In genomic region chr22:43126506-43127165, GRCh38 we compare ENCODE assay signal across 9 cellular contexts. TPM values are rescaled to one million over a fixed set of nuclear protein-coding genes. Genes with fewer than 3 reads are reported as not detected.
DNase-seq lines count a peak whose midpoint lies in the region; ATAC-seq, FAIRE-seq and TF ChIP-seq lines count a peak whose summit lies in the region.
"Had no signal": no experiment of that assay in that cellular context is flagged by ENCODE, and none has a peak within 500 bp of the region (broad histone marks: within the 10 kb centered on the region; RNA-seq: fewer than 3 reads in every experiment).

No MANE protein-coding gene starts in this region.

- peak overlapping the region; percentile 37 for H2BK12ac ChIP-seq in trophoblast cell (ENCODE audit: low read length)

- no peaks in the 10 kb centered on the region for H3K36me3 Mint-ChIP-seq in activated CD8-positive, alpha-beta memory T cell treated with anti-CD3 and anti-CD28 coated beads, Interleukin-2, amount 10 ng/mL, durations not matched to agents 7 days and 5 days

- no peaks in the 10 kb centered on the region for H3K79me2 ChIP-seq in trophoblast cell (ENCODE audit: control insufficient read depth, insufficient read depth, low read length, poor library complexity)

- peaks cover 8% of the 10 kb centered on the region for H3K79me1 ChIP-seq in trophoblast cell (ENCODE audit: low read length)

- H3K27ac ChIP-seq in trophoblast cell (ENCODE audit: low read depth, low read length), result peak overlapping the region; percentile 37

- H3K36me3 ChIP-seq in trophoblast cell (ENCODE audit: control insufficient read depth in 1 of 2, insufficient read depth in 2 of 2, low read length in 2 of 2), result peaks cover under 1 to 4% of the 10 kb centered on the region in 2 experiments

- H3K27me3 Mint-ChIP-seq in activated CD8-positive, alpha-beta memory T cell treated with anti-CD3 and anti-CD28 coated beads, Interleukin-2, amount 10 ng/mL, durations not matched to agents 7 days and 5 days, result no peaks in the 10 kb centered on the region

- CTCF ChIA-PET in GM10248 (lab: Yijun Ruan, JAX), result interaction anchor here (0.9 to 1.6 kb wide), 2 partner anchors 9 to 10 kb away, joined by 5 read pairs; no protein-coding TSS in a partner anchor
- CTCF ChIA-PET in activated CD8-positive, alpha-beta memory T cell treated with anti-CD3 and anti-CD28 coated beads, Interleukin-2, amount 10 ng/mL, durations not matched to agents 7 days and 5 days (lab: Charles Lee), result interaction anchor here (3.4 kb wide), 1 partner anchor 9 kb away, joined by 11 read pairs; no protein-coding TSS in a partner anchor

- H2AK5ac ChIP-seq in trophoblast cell (ENCODE audit: low read length), result peak overlapping the region; percentile 76

- peak; percentile 70 for FAIRE-seq in RCC 7860 (lab: Jason Lieb, UNC)

- no peaks in the 10 kb centered on the region for H3K9me3 ChIP-seq in trophoblast cell (ENCODE audit: insufficient read depth, low read depth, low read length)

- H3K27me3 ChIP-seq in trophoblast cell (ENCODE audit: insufficient read depth, low read length), result no peaks in the 10 kb centered on the region

- H3K18ac ChIP-seq in trophoblast cell (ENCODE audit: low read length), result no peak overlapping the region

- H3K4me1 ChIP-seq in trophoblast cell (ENCODE audit: control insufficient read depth in 1 of 2, insufficient read depth in 2 of 2, low read length in 2 of 2), result peaks cover 13 to 23% of the 10 kb centered on the region in 2 experiments

- H2BK5ac ChIP-seq in trophoblast cell (ENCODE audit: low read depth, low read length, poor library complexity), result peak overlapping the region; percentile 57

- H3K4ac ChIP-seq in trophoblast cell (ENCODE audit: low read depth, low read length), result peak overlapping the region; percentile 46

- no peak overlapping the region for H3K9ac ChIP-seq in trophoblast cell (ENCODE audit: low read length)

- no peak overlapping the region for H3K27ac Mint-ChIP-seq in activated CD8-positive, alpha-beta memory T cell treated with anti-CD3 and anti-CD28 coated beads, Interleukin-2, amount 10 ng/mL, durations not matched to agents 7 days and 5 days

- H3K14ac ChIP-seq in trophoblast cell (ENCODE audit: low read length), result no peak overlapping the region

- H4K91ac ChIP-seq in trophoblast cell (ENCODE audit: low read depth, low read length), result peak overlapping the region; percentile 93

- peaks cover 3% of the 10 kb centered on the region for H3K4me1 Mint-ChIP-seq in activated CD8-positive, alpha-beta memory T cell treated with anti-CD3 and anti-CD28 coated beads, Interleukin-2, amount 10 ng/mL, durations not matched to agents 7 days and 5 days

- no peak overlapping the region for H3K23ac ChIP-seq in trophoblast cell (ENCODE audit: low read length)

- POLR2A ChIA-PET in GM10248 (lab: Yijun Ruan, JAX), result interaction anchor here (0.6 kb wide), 1 partner anchor 1213 kb away, joined by 3 read pairs; no protein-coding TSS in a partner anchor

- H3K4me2 ChIP-seq in trophoblast cell (ENCODE audit: low read length), result peak overlapping the region; percentile 27

- peak overlapping the region; percentile 51 for H4K8ac ChIP-seq in trophoblast cell (ENCODE audit: low read depth, low read length)

- H3K9me3 Mint-ChIP-seq in activated CD8-positive, alpha-beta memory T cell treated with anti-CD3 and anti-CD28 coated beads, Interleukin-2, amount 10 ng/mL, durations not matched to agents 7 days and 5 days (ENCODE audit: low read depth), result no peaks in the 10 kb centered on the region

- H2AFZ ChIP-seq in trophoblast cell (ENCODE audit: insufficient read depth, low read length, poor library complexity), result no peak overlapping the region

- peak overlapping the region; percentile 91 for H2BK120ac ChIP-seq in trophoblast cell (ENCODE audit: insufficient read depth, low read length, poor library complexity)

- DNase-seq in GM10248 (ENCODE audit: extremely low spot score) (peak; percentile 50), RCC 7860 (ENCODE audit: low spot score) (peak; percentile 85), trophoblast cell (peak; percentile 95 to 98), NCI-H748 treated with DMSO at 0.1 percent for 48 hours (lab: John Stamatoyannopoulos, UW) (no peak)
- DNase-seq in activated CD8-positive, alpha-beta memory T cell treated with anti-CD3 and anti-CD28 coated beads, Interleukin-2, amount 10 ng/mL, durations not matched to agents 7 days and 5 days, result no peak
- no peak for DNase-seq in stimulated activated CD4-positive, alpha-beta T cell treated with anti-CD3 and anti-CD28 coated beads, Interleukin-4, amount 100 ng/mL, for 4 hours

- no peak overlapping the region for H3K4me3 ChIP-seq in trophoblast cell (ENCODE audit: low read depth, low read length)

- ATAC-seq in esophagus mucosa (peak; percentile 81), HG02885 (IDR thresholded peaks at IDR 0.05; ENCODE audit: poor library complexity, unreplicated experiment) (no peak)
- no peak for ATAC-seq in activated CD8-positive, alpha-beta memory T cell treated with anti-CD3 and anti-CD28 coated beads, Interleukin-2, amount 10 ng/mL, durations not matched to agents 7 days and 5 days

- H4K12ac ChIP-seq in trophoblast cell (ENCODE audit: low read depth, low read length), result no peak overlapping the region

- H3K4me3 Mint-ChIP-seq in activated CD8-positive, alpha-beta memory T cell treated with anti-CD3 and anti-CD28 coated beads, Interleukin-2, amount 10 ng/mL, durations not matched to agents 7 days and 5 days, result no peak overlapping the region

- no peak for TF ChIP-seq CTCF in GM10248 (IDR thresholded peaks at IDR 0.05; ENCODE audit: control extremely low read depth, extremely low read depth, low read depth, missing control alignments)

- WGBS in trophoblast cell (ENCODE audit: extremely low coverage, insufficient coverage, insufficient read length), result no CpG with 5 or more reads among the region's 5 CpGs

RNA-seq across cellular contexts. Expression of gene BIK, which starts 16.1 kb away (rescaled TPM):
- 22.9 TPM for total RNA-seq in esophagus mucosa
- polyA plus RNA-seq in trophoblast cell (2013), result 2.7 and 3.0 TPM in 2 replicates
- total RNA-seq in activated CD8-positive, alpha-beta memory T cell treated with anti-CD3 and anti-CD28 coated beads, Interleukin-2, amount 10 ng/mL, durations not matched to agents 7 days and 5 days, result 1 to 10 TPM; 1.5 to 1.9 TPM
- total RNA-seq: cardiac septum had no signal

RNA-seq across cellular contexts. Expression of gene MCAT, which starts 16.6 kb away (rescaled TPM):
- 14.9 TPM for total RNA-seq in esophagus mucosa
- polyA plus RNA-seq in trophoblast cell (2013), result 10.1 and 11.0 TPM in 2 replicates
- total RNA-seq in activated CD8-positive, alpha-beta memory T cell treated with anti-CD3 and anti-CD28 coated beads, Interleukin-2, amount 10 ng/mL, durations not matched to agents 7 days and 5 days, result 10 to 100 TPM; 10.7 to 13.2 TPM

RNA-seq across cellular contexts. Expression of gene TSPO, which starts 24.7 kb away (rescaled TPM):
- 435 TPM for total RNA-seq in esophagus mucosa
- 21.6 and 23.0 TPM in 2 replicates for polyA plus RNA-seq in trophoblast cell (2013)
- total RNA-seq in activated CD8-positive, alpha-beta memory T cell treated with anti-CD3 and anti-CD28 coated beads, Interleukin-2, amount 10 ng/mL, durations not matched to agents 7 days and 5 days, result 100 to 1,000 TPM; 118 to 131 TPM

RNA-seq across cellular contexts. Expression of gene TTLL1, which starts 37.4 kb away (rescaled TPM):
- 4.7 TPM for total RNA-seq in esophagus mucosa
- polyA plus RNA-seq in trophoblast cell (2013), result 8.0 and 8.4 TPM in 2 replicates
- total RNA-seq in activated CD8-positive, alpha-beta memory T cell treated with anti-CD3 and anti-CD28 coated beads, Interleukin-2, amount 10 ng/mL, durations not matched to agents 7 days and 5 days, result 1 to 10 TPM; 9.1 to 9.9 TPM

Comparison
In these comparisons a context has a peak if more than half of its experiments do, and no peak if none do; other contexts are left out.
1. DNase-seq: peak in GM10248 (single experiment), RCC 7860 (single experiment) and trophoblast cell (2 of 2); none in NCI-H748 treated with DMSO at 0.1 percent for 48 hours (single experiment), activated CD8-positive, alpha-beta memory T cell treated with anti-CD3 and anti-CD28 coated beads, Interleukin-2, amount 10 ng/mL, durations not matched to agents 7 days and 5 days (single experiment) and stimulated activated CD4-positive, alpha-beta T cell treated with anti-CD3 and anti-CD28 coated beads, Interleukin-4, amount 100 ng/mL, for 4 hours (0 of 2).